Comparison of ENCODE assay signal across 8 cellular contexts in genomic region chr6:157143171-157143884, GRCh38.
DNase-seq lines count a peak whose midpoint lies in the region; TF ChIP-seq lines count a peak whose summit lies in the region.
"Had no signal": no experiment of that assay in that cellular context is flagged by ENCODE, and none has a peak within 500 bp of the region (broad histone marks: within the 10 kb centered on the region; RNA-seq: fewer than 3 reads in every experiment).

No MANE protein-coding gene starts in this region.

- no peak for TF ChIP-seq CTCF in HEK293 (tag by site-specific recombination; IDR thresholded peaks at IDR 0.05)
- TF ChIP-seq CTCF in fibroblast of the aortic adventitia (IDR thresholded peaks at IDR 0.05; ENCODE audit: insufficient read depth, low read length) = no peak
- TF ChIP-seq CTCF in GM13977 (IDR thresholded peaks at IDR 0.05; ENCODE audit: extremely low read depth, insufficient read depth, missing control alignments) = no peak

- POLR2A ChIA-PET in HEK293 (lab: Yijun Ruan, JAX) = no interaction called here

- H3K9me3 ChIP-seq in HEK293 (ENCODE audit: control insufficient read depth, insufficient read depth, low read depth, low read length) (no peaks in the 10 kb centered on the region), SK-N-MC (ENCODE audit: low read depth, low read length) (no peaks in the 10 kb centered on the region)

- no peak overlapping the region for H3K27ac ChIP-seq in HEK293 (ENCODE audit: extremely low read depth, low read depth, low read length)
- peak overlapping the region; percentile 86 for H3K27ac ChIP-seq in SK-N-MC

- H3K36me3 ChIP-seq in HEK293 (ENCODE audit: control insufficient read depth in 2 of 2, insufficient read depth in 1 of 2, low read length in 2 of 2) (peaks cover 0 to 17% of the 10 kb centered on the region in 2 experiments; a peak in 2 of 3 replicates), SK-N-MC (ENCODE audit: insufficient read depth, low read length) (peaks cover 17% of the 10 kb centered on the region)

- TF ChIP-seq POLR2A in erythroblast (IDR thresholded peaks at IDR 0.05; ENCODE audit: low read length) = no peak

- in situ Hi-C loops in GM13977 (cut with MboI; ENCODE audit: low pct_unique_long_range_greater_than_20kb, low sequenced_read_pairs, unreplicated experiment) = no loop called here

- no peak overlapping the region for H3K9ac ChIP-seq in SK-N-MC (ENCODE audit: insufficient read length)

- H3K4me1 ChIP-seq in HEK293 (ENCODE audit: control insufficient read depth, insufficient read depth, low read length) = no peaks in the 10 kb centered on the region

- CTCF ChIA-PET in HEK293 (lab: Yijun Ruan, JAX) = interaction anchor here (1.0 kb wide), 1 partner anchor 131 kb away, joined by 3 read pairs; no protein-coding TSS in a partner anchor

- DNase-seq in SK-N-MC (ENCODE audit: low read depth, low spot score) (no peak), fibroblast of the aortic adventitia (ENCODE audit: low read depth) (peak; percentile 99), erythroblast (lab: John Stamatoyannopoulos, UW) (no peak), T-helper 9 cell (no peak), GM13977 (ENCODE audit: low spot score) (no peak)
- DNase-seq in stimulated activated CD8-positive, alpha-beta memory T cell treated with anti-CD3 and anti-CD28 coated beads, Interleukin-15, amount 100 ng/mL, for 4 hours (ENCODE audit: low read depth in 2 of 2) = peak; percentile 13 to 14
- DNase-seq: activated CD4-positive, alpha-beta T cell treated with anti-CD3 and anti-CD28 coated beads, Interleukin-2, amount 50 U/mL, for 1 hour had no signal

- no peak overlapping the region for H3K4me3 ChIP-seq in HEK293 (ENCODE audit: low read depth, low read length)
- no peak overlapping the region for H3K4me3 ChIP-seq in SK-N-MC
- peak overlapping the region; percentile 16 for H3K4me3 ChIP-seq in fibroblast of the aortic adventitia (ENCODE audit: low read depth, low read length)

TF ChIP-seq in HEK293, 187 proteins besides CTCF, POLR2A, EP300 and RAD21:
- TF ChIP-seq ZNF544 (tag by site-specific recombination; IDR thresholded peaks at IDR 0.05) (no peak), ZNF214 (tag by site-specific recombination; IDR thresholded peaks at IDR 0.05; ENCODE audit: borderline replicate concordance) (peak; percentile 74; the same call in 1 of the 2 replicates)

Comparison
In these comparisons a context has a peak if more than half of its experiments do, and no peak if none do; other contexts are left out.
1. DNase-seq: peak in fibroblast of the aortic adventitia (single experiment) and stimulated activated CD8-positive, alpha-beta memory T cell treated with anti-CD3 and anti-CD28 coated beads, Interleukin-15, amount 100 ng/mL, for 4 hours (2 of 2); none in SK-N-MC (single experiment), erythroblast (0 of 2), T-helper 9 cell (single experiment) and GM13977 (single experiment).